19 cellular contexts compared by ENCODE assay signal in the genomic region with DNA sequence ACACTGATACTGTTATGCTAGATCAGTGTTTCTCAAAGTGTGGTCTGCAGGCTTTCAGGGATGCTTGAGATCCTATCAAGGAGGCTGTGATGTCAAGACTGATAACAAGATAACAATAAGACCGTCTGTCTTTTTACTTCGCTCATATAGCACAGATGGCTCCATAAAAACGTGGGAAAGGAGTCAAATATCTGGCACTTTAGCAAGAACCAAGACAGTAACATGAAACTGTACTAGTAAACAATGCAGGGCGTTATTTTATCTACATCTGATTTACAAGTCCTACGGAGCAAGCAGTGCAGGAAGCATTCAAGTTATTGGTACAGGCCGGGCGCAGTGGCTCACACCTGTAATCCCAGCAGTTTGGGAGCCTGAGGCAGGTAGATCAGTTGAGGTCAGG. TPM values are rescaled to one million over a fixed set of nuclear protein-coding genes. Genes with fewer than 3 reads are reported as not detected.
DNase-seq lines count a peak whose midpoint lies in the region; ATAC-seq and TF ChIP-seq lines count a peak whose summit lies in the region.
"Had no signal": no experiment of that assay in that cellular context is flagged by ENCODE, and none has a peak within 500 bp of the region (broad histone marks: within the 10 kb centered on the region; RNA-seq: fewer than 3 reads in every experiment).

No MANE protein-coding gene starts in this region.

- no peak for ATAC-seq in HG03135 (IDR thresholded peaks at IDR 0.05; ENCODE audit: unreplicated experiment)
- ATAC-seq: A549, HCT116, HepG2 had no signal

- H3K27me3 Mint-ChIP-seq in Calu3 (ENCODE audit: unreplicated experiment): no peaks in the 10 kb centered on the region

- CTCF ChIA-PET in Calu3 (lab: Charles Lee): interaction anchor here (2.7 kb wide), 1 partner anchor 35 kb away, joined by 14 read pairs; no protein-coding TSS in a partner anchor

- DNase-seq in DMS79 treated with DMSO at 0.1 percent for 48 hours (lab: John Stamatoyannopoulos, UW): peak; percentile 32
- DNase-seq in DMS79 (lab: John Stamatoyannopoulos, UW): no peak
- no peak for DNase-seq in Calu3
- DNase-seq in NCI-H446 treated with DMSO at 0.1 percent for 48 hours (lab: John Stamatoyannopoulos, UW): no peak
- DNase-seq: AML-193; CD4-positive, alpha-beta memory T cell; GF-D8; GOT3; H7; HFFc6 had no signal

- H3K27ac ChIP-seq in VCaP: peak overlapping the region; percentile 26; the same call in 1 of the 2 replicates
- H3K27ac ChIP-seq in temporal lobe (ENCODE audit: low read depth, low read length): peak overlapping the region; percentile 81
- H3K27ac ChIP-seq: 22Rv1, A549 had no signal

- no TSS peak for BruUV-seq in Calu3 (replicated peaks; lab: Mats Ljungman, UMichigan)

- no peak for TF ChIP-seq CTCF in Calu3 (IDR thresholded peaks at IDR 0.05; ENCODE audit: unreplicated experiment)
- TF ChIP-seq CTCF in VCaP (conservative IDR thresholded peaks at IDR 0.05): no peak

- H3K4me3 Mint-ChIP-seq in Calu3 (ENCODE audit: low read depth, unreplicated experiment): no peak overlapping the region
- H3K4me3 Mint-ChIP-seq: CD14-positive monocyte; CD4-positive, alpha-beta memory T cell; HFFc6; IgD-negative memory B cell had no signal

- peaks cover 61% of the 10 kb centered on the region for H3K4me1 Mint-ChIP-seq in Calu3 (ENCODE audit: low read depth, unreplicated experiment)
- H3K4me1 Mint-ChIP-seq: CD14-positive monocyte; CD4-positive, alpha-beta memory T cell; IgD-negative memory B cell had no signal

- intact Hi-C loops in Calu3 (cut with micrococcal nuclease; ENCODE audit: unreplicated experiment): loop anchor here (5.0 kb wide), 1 partner anchor 34 kb away; a partner anchor contains a TSS

- H3K27ac Mint-ChIP-seq in Calu3 (ENCODE audit: unreplicated experiment): peak overlapping the region; percentile 52
- H3K27ac Mint-ChIP-seq: CD14-positive monocyte; CD4-positive, alpha-beta memory T cell; HFFc6; IgD-negative memory B cell had no signal

- H3K36me3 Mint-ChIP-seq in Calu3 (ENCODE audit: insufficient read depth, unreplicated experiment): peaks cover 11% of the 10 kb centered on the region
- H3K36me3 Mint-ChIP-seq: CD14-positive monocyte; CD4-positive, alpha-beta memory T cell had no signal

- H3K9me3 Mint-ChIP-seq in Calu3 (ENCODE audit: low read depth, unreplicated experiment): peaks cover 5% of the 10 kb centered on the region

RNA-seq across cellular contexts. Expression of a gene that starts 3.6 kb away (rescaled TPM):
- total RNA-seq in Calu3 (2022) (6.2 and 26.7 TPM in 2 replicates), temporal lobe (not detected)
- total RNA-seq: CD4-positive, alpha-beta memory T cell; H7; HepG2; HFFc6 had no signal

RNA-seq across cellular contexts. Expression of a gene that starts 14.0 kb away (rescaled TPM):
- total RNA-seq in Calu3 (2022): not detected in 2 replicates
- total RNA-seq in temporal lobe: not detected
- total RNA-seq: CD4-positive, alpha-beta memory T cell; H7; HepG2; HFFc6 had no signal

RNA-seq across cellular contexts. Expression of a gene that starts 27.5 kb away (rescaled TPM):
- total RNA-seq in Calu3 (2022) (not detected in 2 replicates), temporal lobe (not detected)
- total RNA-seq: CD4-positive, alpha-beta memory T cell; H7; HepG2; HFFc6 had no signal

RNA-seq across cellular contexts. Expression of a gene that starts 33.1 kb away (rescaled TPM):
- 3.1 TPM in 1 of 2 replicates, not detected in the other for total RNA-seq in Calu3 (2022)
- not detected for total RNA-seq in temporal lobe
- total RNA-seq: CD4-positive, alpha-beta memory T cell; H7; HepG2; HFFc6 had no signal

RNA-seq across cellular contexts. Expression of a gene that starts 43.0 kb away (rescaled TPM):
- not detected in 2 replicates for total RNA-seq in Calu3 (2022)
- total RNA-seq in temporal lobe: not detected
- total RNA-seq: CD4-positive, alpha-beta memory T cell; H7; HepG2; HFFc6 had no signal
